ENCODE assay signal across 1 cellular context in the genomic region with DNA sequence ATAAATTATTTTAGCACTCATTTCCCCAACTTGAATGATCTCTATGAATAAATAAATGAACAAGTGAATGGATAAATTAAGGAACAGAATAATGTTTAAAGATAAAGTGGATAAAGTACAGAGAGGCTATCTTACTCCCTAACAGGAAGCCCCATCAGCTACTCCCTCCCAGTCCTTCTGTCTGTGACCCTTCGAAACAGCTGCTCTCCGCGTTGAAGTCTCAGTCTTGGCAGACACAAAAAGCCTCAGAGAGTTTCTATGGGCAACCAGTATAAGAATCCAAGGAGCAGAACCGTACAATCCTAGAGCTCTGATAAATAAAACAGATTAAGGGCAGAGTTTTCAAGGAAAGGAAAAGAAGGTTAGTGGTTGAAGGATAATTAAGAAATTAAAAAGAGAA.
TF ChIP-seq lines count a peak whose summit lies in the region.

No MANE protein-coding gene starts in this region.

TF ChIP-seq in GM12891, 5 proteins besides CTCF, POLR2A, EP300 and RAD21:
- TF ChIP-seq PAX5 (IDR thresholded peaks at IDR 0.05; ENCODE audit: insufficient read depth, low read length, severe bottlenecking), result no peak
- TF ChIP-seq POLR2AphosphoS5 (IDR thresholded peaks at IDR 0.05; ENCODE audit: low read depth, low read length), result no peak
- no peak for TF ChIP-seq SPI1 (IDR thresholded peaks at IDR 0.05; ENCODE audit: low read depth, low read length)
- TF ChIP-seq TAF1 (IDR thresholded peaks at IDR 0.05; ENCODE audit: low read depth, low read length), result no peak
- TF ChIP-seq POU2F2 (IDR thresholded peaks at IDR 0.05; ENCODE audit: low read depth, low read length), result no peak
